In the genomic region with DNA sequence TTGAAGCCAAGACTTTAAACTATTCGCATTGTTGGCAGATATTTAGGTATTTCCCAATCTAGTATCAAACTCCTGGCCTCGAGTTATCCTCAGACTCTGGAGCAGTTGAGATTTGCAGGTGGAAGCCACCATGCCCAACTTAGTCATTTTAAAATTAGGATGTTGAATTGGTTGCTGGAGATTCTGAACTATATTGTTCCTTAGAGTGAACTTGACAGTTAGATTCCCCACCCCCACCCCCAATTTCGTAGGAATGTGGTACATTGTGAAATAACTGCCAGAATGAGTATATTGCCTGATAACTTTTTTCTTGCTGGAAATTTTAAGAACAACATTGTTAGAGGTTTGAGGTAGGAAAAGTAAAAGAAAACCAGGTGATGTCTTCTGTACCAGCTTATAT, we compare ENCODE assay signal across 1 cellular context.
TF ChIP-seq lines count a peak whose summit lies in the region.

No MANE protein-coding gene starts in this region.

TF ChIP-seq in endothelial cell of umbilical vein, 7 proteins besides CTCF, POLR2A, EP300 and RAD21 (continued from another document):
- TF ChIP-seq GATA2 (IDR thresholded peaks at IDR 0.05; ENCODE audit: insufficient read depth, insufficient read length, low read depth, low read length): no peak
- no peak for TF ChIP-seq JUN (IDR thresholded peaks at IDR 0.05; ENCODE audit: borderline replicate concordance, insufficient read depth, insufficient read length, low read depth)
